Comparison of ENCODE assay signal across 19 cellular contexts in genomic region chr1:12441414-12442105, GRCh38.
"Had no signal": no experiment of that assay in that cellular context is flagged by ENCODE, and none has a peak within 500 bp of the region (broad histone marks: within the 10 kb centered on the region; RNA-seq: fewer than 3 reads in every experiment).

No MANE protein-coding gene starts in this region.

- H3K27ac ChIP-seq: dorsolateral prefrontal cortex, esophagus muscularis mucosa, left ventricle myocardium inferior, prostate gland, SK-N-MC, skin epidermis, suprapubic skin had no signal

- ATAC-seq: activated CD4-positive, alpha-beta T cell treated with anti-CD3 and anti-CD28 coated beads for 36 hours; right cardiac atrium had no signal

- DNase-seq: activated CD4-positive, alpha-beta T cell treated with anti-CD3 and anti-CD28 coated beads for 36 hours; activated CD8-positive, alpha-beta memory T cell treated with anti-CD3 and anti-CD28 coated beads, Interleukin-2, amount 50 U/mL, for 48 hours; activated naive CD4-positive, alpha-beta T cell; dorsolateral prefrontal cortex; hippocampal formation; kidney; left ventricle myocardium inferior; mesenchymal stem cell; right cardiac atrium; stimulated activated CD4-positive, alpha-beta T cell treated with anti-CD3 and anti-CD28 coated beads, Interleukin-15, amount 100 ng/mL, for 24 hours; stimulated activated CD4-positive, alpha-beta T cell treated with anti-CD3 and anti-CD28 coated beads, Interleukin-4, amount 100 ng/mL, for 1 hour; stimulated activated naive CD4-positive, alpha-beta T cell treated with Interleukin-2 at 50 U/mL for 16 hours had no signal

- H3K27me3 Mint-ChIP-seq: type B pancreatic cell had no signal

- H3K27me3 ChIP-seq: dorsolateral prefrontal cortex, esophagus muscularis mucosa, suprapubic skin had no signal

- H3K27ac Mint-ChIP-seq: activated CD4-positive, alpha-beta T cell treated with anti-CD3 and anti-CD28 coated beads for 36 hours; activated T-helper 1 cell treated with anti-CD3 and anti-CD28 coated beads, Interleukin-12 subunit alpha, Interleukin-12 subunit beta, Interleukin-2, Interleukin-4 antibody, amounts not matched to agents 30 ng/mL and 10 ng/mL and 1 ng/mL, durations not matched to agents 14 hours and 24 hours and 36 hours; type B pancreatic cell had no signal

- H3K9me3 ChIP-seq: esophagus muscularis mucosa, left ventricle myocardium inferior, prostate gland, suprapubic skin had no signal

- H3K4me3 ChIP-seq: dorsolateral prefrontal cortex, esophagus muscularis mucosa, left ventricle myocardium inferior, prostate gland, SK-N-MC, skin epidermis, suprapubic skin had no signal

- H3K4me3 Mint-ChIP-seq: activated CD4-positive, alpha-beta T cell treated with anti-CD3 and anti-CD28 coated beads for 36 hours; activated T-helper 1 cell treated with anti-CD3 and anti-CD28 coated beads, Interleukin-12 subunit alpha, Interleukin-12 subunit beta, Interleukin-2, Interleukin-4 antibody, amounts not matched to agents 30 ng/mL and 10 ng/mL and 1 ng/mL, durations not matched to agents 14 hours and 24 hours and 36 hours; type B pancreatic cell had no signal

- H3K36me3 ChIP-seq: prostate gland had no signal

- H3K4me1 ChIP-seq: prostate gland had no signal
